2 cellular contexts compared by ENCODE assay signal in the genomic region with DNA sequence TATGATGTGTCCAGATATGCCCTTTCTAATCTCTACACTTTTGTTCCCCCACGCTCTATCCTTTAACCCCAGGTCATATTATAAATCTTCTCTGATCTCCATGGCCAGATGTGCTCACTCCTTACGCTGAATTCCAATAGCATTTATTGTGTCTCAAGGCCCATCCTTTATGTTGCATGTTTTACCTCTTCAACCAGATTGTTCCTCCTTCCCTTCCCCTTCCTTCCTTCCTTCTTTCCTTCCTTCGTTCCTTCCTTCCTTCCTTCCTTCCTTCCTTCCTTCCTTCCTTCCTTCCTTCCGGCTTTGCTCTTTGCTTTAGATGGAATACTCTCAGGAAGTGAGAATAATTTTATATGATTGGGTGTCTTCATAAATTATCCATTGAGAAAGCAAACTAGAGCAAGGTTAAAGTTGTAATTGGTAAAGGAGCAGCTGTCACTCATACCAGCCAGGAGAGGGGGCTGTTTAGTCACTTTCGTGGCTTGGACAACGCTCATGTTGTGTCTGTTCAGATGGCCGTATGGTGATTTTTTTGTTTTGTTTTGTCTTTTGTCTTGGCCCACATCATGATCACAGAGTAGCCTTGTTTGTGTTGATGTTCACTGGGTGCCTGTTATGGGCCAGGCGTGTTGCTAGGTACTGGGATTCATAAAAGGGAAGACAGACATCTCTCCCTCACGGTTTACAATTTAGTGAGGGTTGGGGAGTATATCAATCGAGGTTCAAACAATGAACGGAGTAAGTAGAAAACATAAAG.
A peak's percentile ranks its signal among the peaks of the same experiment; 100 is the strongest.
TF ChIP-seq lines count a peak whose summit lies in the region.

No MANE protein-coding gene starts in this region.

TF ChIP-seq in IMR-90, 13 proteins besides CTCF, POLR2A, EP300 and RAD21:
- TF ChIP-seq, protein P1, sequence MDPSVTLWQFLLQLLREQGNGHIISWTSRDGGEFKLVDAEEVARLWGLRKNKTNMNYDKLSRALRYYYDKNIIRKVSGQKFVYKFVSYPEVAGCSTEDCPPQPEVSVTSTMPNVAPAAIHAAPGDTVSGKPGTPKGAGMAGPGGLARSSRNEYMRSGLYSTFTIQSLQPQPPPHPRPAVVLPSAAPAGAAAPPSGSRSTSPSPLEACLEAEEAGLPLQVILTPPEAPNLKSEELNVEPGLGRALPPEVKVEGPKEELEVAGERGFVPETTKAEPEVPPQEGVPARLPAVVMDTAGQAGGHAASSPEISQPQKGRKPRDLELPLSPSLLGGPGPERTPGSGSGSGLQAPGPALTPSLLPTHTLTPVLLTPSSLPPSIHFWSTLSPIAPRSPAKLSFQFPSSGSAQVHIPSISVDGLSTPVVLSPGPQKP (IDR thresholded peaks at IDR 0.05; ENCODE audit: borderline replicate concordance, low read depth, low read length) = no peak
- TF ChIP-seq CEBPB (IDR thresholded peaks at IDR 0.05; ENCODE audit: low read depth, low read length) = no peak
- no peak for TF ChIP-seq RCOR1 (IDR thresholded peaks at IDR 0.05; ENCODE audit: insufficient replicate concordance, low read length)
- TF ChIP-seq, protein P2, sequence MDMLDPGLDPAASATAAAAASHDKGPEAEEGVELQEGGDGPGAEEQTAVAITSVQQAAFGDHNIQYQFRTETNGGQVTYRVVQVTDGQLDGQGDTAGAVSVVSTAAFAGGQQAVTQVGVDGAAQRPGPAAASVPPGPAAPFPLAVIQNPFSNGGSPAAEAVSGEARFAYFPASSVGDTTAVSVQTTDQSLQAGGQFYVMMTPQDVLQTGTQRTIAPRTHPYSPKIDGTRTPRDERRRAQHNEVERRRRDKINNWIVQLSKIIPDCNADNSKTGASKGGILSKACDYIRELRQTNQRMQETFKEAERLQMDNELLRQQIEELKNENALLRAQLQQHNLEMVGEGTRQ (IDR thresholded peaks at IDR 0.05; ENCODE audit: low read depth, low read length) = no peak
- TF ChIP-seq MAZ (IDR thresholded peaks at IDR 0.05; ENCODE audit: borderline replicate concordance, low read depth, low read length) = no peak
- no peak for TF ChIP-seq MXI1 (IDR thresholded peaks at IDR 0.05; ENCODE audit: borderline replicate concordance, low read depth, low read length)
- TF ChIP-seq CHD1 (IDR thresholded peaks at IDR 0.05; ENCODE audit: low read depth, low read length) = no peak
- TF ChIP-seq FOS (IDR thresholded peaks at IDR 0.05; ENCODE audit: low read depth, low read length) = no peak
- no peak for TF ChIP-seq BHLHE40 (IDR thresholded peaks at IDR 0.05; ENCODE audit: low read depth, low read length)
- no peak for TF ChIP-seq MAFK (IDR thresholded peaks at IDR 0.05; ENCODE audit: low read depth, low read length)
- no peak for TF ChIP-seq NFE2L2 (IDR thresholded peaks at IDR 0.05; ENCODE audit: low read depth, low read length)
- TF ChIP-seq RFX5 (IDR thresholded peaks at IDR 0.05; ENCODE audit: low read depth, low read length) = no peak
- no peak for TF ChIP-seq SMC3 (IDR thresholded peaks at IDR 0.05; ENCODE audit: low read depth, low read length)

TF ChIP-seq in SK-N-SH, 30 proteins besides CTCF, POLR2A, EP300 and RAD21:
- TF ChIP-seq JUND (IDR thresholded peaks at IDR 0.05) = no peak
- TF ChIP-seq SMC3 (IDR thresholded peaks at IDR 0.05; ENCODE audit: low read depth, low read length) = peak; percentile 37; the same call in 1 of the 2 replicates
TF ChIP-seq in SK-N-SH: peak in this region for 1.
